2 cellular contexts compared by ENCODE assay signal in genomic region chr6:15451738-15452137, GRCh38.
TF ChIP-seq lines count a peak whose summit lies in the region.

No MANE protein-coding gene starts in this region.

TF ChIP-seq in GM23338, 12 proteins besides CTCF, POLR2A, EP300 and RAD21 (continued from another document):
- TF ChIP-seq, protein P1, sequence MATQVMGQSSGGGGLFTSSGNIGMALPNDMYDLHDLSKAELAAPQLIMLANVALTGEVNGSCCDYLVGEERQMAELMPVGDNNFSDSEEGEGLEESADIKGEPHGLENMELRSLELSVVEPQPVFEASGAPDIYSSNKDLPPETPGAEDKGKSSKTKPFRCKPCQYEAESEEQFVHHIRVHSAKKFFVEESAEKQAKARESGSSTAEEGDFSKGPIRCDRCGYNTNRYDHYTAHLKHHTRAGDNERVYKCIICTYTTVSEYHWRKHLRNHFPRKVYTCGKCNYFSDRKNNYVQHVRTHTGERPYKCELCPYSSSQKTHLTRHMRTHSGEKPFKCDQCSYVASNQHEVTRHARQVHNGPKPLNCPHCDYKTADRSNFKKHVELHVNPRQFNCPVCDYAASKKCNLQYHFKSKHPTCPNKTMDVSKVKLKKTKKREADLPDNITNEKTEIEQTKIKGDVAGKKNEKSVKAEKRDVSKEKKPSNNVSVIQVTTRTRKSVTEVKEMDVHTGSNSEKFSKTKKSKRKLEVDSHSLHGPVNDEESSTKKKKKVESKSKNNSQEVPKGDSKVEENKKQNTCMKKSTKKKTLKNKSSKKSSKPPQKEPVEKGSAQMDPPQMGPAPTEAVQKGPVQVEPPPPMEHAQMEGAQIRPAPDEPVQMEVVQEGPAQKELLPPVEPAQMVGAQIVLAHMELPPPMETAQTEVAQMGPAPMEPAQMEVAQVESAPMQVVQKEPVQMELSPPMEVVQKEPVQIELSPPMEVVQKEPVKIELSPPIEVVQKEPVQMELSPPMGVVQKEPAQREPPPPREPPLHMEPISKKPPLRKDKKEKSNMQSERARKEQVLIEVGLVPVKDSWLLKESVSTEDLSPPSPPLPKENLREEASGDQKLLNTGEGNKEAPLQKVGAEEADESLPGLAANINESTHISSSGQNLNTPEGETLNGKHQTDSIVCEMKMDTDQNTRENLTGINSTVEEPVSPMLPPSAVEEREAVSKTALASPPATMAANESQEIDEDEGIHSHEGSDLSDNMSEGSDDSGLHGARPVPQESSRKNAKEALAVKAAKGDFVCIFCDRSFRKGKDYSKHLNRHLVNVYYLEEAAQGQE (IDR thresholded peaks at IDR 0.05; ENCODE audit: unreplicated experiment): no peak
- no peak for TF ChIP-seq NANOG (IDR thresholded peaks at IDR 0.05; ENCODE audit: borderline replicate concordance)
- no peak for TF ChIP-seq POLR2AphosphoS5 (IDR thresholded peaks at IDR 0.05; ENCODE audit: low read depth)
- TF ChIP-seq, protein P2, sequence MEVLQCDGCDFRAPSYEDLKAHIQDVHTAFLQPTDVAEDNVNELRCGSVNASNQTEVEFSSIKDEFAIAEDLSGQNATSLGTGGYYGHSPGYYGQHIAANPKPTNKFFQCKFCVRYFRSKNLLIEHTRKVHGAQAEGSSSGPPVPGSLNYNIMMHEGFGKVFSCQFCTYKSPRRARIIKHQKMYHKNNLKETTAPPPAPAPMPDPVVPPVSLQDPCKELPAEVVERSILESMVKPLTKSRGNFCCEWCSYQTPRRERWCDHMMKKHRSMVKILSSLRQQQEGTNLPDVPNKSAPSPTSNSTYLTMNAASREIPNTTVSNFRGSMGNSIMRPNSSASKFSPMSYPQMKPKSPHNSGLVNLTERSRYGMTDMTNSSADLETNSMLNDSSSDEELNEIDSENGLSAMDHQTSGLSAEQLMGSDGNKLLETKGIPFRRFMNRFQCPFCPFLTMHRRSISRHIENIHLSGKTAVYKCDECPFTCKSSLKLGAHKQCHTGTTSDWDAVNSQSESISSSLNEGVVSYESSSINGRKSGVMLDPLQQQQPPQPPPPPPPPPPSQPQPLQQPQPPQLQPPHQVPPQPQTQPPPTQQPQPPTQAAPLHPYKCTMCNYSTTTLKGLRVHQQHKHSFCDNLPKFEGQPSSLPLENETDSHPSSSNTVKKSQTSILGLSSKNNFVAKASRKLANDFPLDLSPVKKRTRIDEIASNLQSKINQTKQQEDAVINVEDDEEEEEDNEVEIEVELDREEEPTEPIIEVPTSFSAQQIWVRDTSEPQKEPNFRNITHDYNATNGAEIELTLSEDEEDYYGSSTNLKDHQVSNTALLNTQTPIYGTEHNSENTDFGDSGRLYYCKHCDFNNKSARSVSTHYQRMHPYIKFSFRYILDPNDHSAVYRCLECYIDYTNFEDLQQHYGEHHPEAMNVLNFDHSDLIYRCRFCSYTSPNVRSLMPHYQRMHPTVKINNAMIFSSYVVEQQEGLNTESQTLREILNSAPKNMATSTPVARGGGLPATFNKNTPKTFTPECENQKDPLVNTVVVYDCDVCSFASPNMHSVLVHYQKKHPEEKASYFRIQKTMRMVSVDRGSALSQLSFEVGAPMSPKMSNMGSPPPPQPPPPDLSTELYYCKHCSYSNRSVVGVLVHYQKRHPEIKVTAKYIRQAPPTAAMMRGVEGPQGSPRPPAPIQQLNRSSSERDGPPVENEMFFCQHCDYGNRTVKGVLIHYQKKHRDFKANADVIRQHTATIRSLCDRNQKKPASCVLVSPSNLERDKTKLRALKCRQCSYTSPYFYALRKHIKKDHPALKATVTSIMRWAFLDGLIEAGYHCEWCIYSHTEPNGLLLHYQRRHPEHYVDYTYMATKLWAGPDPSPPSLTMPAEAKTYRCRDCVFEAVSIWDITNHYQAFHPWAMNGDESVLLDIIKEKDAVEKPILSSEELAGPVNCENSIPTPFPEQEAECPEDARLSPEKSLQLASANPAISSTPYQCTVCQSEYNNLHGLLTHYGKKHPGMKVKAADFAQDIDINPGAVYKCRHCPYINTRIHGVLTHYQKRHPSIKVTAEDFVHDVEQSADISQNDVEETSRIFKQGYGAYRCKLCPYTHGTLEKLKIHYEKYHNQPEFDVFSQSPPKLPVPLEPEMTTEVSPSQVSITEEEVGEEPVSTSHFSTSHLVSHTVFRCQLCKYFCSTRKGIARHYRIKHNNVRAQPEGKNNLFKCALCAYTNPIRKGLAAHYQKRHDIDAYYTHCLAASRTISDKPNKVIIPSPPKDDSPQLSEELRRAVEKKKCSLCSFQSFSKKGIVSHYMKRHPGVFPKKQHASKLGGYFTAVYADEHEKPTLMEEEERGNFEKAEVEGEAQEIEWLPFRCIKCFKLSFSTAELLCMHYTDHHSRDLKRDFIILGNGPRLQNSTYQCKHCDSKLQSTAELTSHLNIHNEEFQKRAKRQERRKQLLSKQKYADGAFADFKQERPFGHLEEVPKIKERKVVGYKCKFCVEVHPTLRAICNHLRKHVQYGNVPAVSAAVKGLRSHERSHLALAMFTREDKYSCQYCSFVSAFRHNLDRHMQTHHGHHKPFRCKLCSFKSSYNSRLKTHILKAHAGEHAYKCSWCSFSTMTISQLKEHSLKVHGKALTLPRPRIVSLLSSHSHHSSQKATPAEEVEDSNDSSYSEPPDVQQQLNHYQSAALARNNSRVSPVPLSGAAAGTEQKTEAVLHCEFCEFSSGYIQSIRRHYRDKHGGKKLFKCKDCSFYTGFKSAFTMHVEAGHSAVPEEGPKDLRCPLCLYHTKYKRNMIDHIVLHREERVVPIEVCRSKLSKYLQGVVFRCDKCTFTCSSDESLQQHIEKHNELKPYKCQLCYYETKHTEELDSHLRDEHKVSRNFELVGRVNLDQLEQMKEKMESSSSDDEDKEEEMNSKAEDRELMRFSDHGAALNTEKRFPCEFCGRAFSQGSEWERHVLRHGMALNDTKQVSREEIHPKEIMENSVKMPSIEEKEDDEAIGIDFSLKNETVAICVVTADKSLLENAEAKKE (CRISPR knock-in tag; IDR thresholded peaks at IDR 0.05): no peak
- TF ChIP-seq CREB1 (CRISPR knock-in tag; IDR thresholded peaks at IDR 0.05; ENCODE audit: low read depth): no peak
- no peak for TF ChIP-seq ZNF114 (CRISPR knock-in tag; IDR thresholded peaks at IDR 0.05)
- TF ChIP-seq EZH2phosphoT487 (IDR thresholded peaks at IDR 0.05; ENCODE audit: unreplicated experiment): no peak
- no peak for TF ChIP-seq EZH2 (IDR thresholded peaks at IDR 0.05; ENCODE audit: low read depth, unreplicated experiment)
- TF ChIP-seq STAT1 (IDR thresholded peaks at IDR 0.05; ENCODE audit: unreplicated experiment): no peak
- TF ChIP-seq, protein P3, sequence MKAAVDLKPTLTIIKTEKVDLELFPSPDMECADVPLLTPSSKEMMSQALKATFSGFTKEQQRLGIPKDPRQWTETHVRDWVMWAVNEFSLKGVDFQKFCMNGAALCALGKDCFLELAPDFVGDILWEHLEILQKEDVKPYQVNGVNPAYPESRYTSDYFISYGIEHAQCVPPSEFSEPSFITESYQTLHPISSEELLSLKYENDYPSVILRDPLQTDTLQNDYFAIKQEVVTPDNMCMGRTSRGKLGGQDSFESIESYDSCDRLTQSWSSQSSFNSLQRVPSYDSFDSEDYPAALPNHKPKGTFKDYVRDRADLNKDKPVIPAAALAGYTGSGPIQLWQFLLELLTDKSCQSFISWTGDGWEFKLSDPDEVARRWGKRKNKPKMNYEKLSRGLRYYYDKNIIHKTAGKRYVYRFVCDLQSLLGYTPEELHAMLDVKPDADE (IDR thresholded peaks at IDR 0.05): no peak
- TF ChIP-seq JUNB (IDR thresholded peaks at IDR 0.05; ENCODE audit: unreplicated experiment): no peak

TF ChIP-seq in HepG2, 621 proteins besides CTCF, POLR2A, EP300 and RAD21 (continued from another document):
- no peak for TF ChIP-seq TFE3 (CRISPR knock-in tag; IDR thresholded peaks at IDR 0.05)
- TF ChIP-seq FIP1L1 (IDR thresholded peaks at IDR 0.05; ENCODE audit: borderline replicate concordance, insufficient read depth, low read depth, low read length): no peak
- no peak for TF ChIP-seq ZNF205 (CRISPR knock-in tag; IDR thresholded peaks at IDR 0.05)
- TF ChIP-seq CENPT (CRISPR knock-in tag; IDR thresholded peaks at IDR 0.05; ENCODE audit: low read depth): no peak
- TF ChIP-seq ZNF720 (CRISPR knock-in tag; IDR thresholded peaks at IDR 0.05): no peak
- no peak for TF ChIP-seq ZNF276 (CRISPR knock-in tag; IDR thresholded peaks at IDR 0.05; ENCODE audit: low read depth)
- TF ChIP-seq HOXA5 (CRISPR knock-in tag; IDR thresholded peaks at IDR 0.05): no peak
- TF ChIP-seq EHMT2 (IDR thresholded peaks at IDR 0.05; ENCODE audit: borderline replicate concordance, low read depth, low read length): no peak
- TF ChIP-seq, protein P4, sequence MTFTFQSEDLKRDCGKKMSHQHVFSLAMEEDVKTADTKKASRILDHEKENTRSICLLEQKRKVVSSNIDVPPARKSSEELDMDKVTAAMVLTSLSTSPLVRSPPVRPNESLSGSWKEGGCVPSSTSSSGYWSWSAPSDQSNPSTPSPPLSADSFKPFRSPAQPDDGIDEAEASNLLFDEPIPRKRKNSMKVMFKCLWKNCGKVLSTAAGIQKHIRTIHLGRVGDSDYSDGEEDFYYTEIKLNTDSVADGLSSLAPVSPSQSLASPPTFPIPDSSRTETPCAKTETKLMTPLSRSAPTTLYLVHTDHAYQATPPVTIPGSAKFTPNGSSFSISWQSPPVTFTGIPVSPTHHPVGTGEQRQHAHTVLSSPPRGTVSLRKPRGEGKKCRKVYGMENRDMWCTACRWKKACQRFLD (CRISPR knock-in tag; IDR thresholded peaks at IDR 0.05; ENCODE audit: borderline replicate concordance): no peak
- TF ChIP-seq, protein P5, sequence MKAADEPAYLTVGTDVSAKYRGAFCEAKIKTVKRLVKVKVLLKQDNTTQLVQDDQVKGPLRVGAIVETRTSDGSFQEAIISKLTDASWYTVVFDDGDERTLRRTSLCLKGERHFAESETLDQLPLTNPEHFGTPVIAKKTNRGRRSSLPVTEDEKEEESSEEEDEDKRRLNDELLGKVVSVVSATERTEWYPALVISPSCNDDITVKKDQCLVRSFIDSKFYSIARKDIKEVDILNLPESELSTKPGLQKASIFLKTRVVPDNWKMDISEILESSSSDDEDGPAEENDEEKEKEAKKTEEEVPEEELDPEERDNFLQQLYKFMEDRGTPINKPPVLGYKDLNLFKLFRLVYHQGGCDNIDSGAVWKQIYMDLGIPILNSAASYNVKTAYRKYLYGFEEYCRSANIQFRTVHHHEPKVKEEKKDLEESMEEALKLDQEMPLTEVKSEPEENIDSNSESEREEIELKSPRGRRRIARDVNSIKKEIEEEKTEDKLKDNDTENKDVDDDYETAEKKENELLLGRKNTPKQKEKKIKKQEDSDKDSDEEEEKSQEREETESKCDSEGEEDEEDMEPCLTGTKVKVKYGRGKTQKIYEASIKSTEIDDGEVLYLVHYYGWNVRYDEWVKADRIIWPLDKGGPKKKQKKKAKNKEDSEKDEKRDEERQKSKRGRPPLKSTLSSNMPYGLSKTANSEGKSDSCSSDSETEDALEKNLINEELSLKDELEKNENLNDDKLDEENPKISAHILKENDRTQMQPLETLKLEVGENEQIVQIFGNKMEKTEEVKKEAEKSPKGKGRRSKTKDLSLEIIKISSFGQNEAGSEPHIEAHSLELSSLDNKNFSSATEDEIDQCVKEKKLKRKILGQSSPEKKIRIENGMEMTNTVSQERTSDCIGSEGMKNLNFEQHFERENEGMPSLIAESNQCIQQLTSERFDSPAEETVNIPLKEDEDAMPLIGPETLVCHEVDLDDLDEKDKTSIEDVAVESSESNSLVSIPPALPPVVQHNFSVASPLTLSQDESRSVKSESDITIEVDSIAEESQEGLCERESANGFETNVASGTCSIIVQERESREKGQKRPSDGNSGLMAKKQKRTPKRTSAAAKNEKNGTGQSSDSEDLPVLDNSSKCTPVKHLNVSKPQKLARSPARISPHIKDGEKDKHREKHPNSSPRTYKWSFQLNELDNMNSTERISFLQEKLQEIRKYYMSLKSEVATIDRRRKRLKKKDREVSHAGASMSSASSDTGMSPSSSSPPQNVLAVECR (CRISPR knock-in tag; IDR thresholded peaks at IDR 0.05; ENCODE audit: borderline replicate concordance): no peak
- TF ChIP-seq, protein P6, sequence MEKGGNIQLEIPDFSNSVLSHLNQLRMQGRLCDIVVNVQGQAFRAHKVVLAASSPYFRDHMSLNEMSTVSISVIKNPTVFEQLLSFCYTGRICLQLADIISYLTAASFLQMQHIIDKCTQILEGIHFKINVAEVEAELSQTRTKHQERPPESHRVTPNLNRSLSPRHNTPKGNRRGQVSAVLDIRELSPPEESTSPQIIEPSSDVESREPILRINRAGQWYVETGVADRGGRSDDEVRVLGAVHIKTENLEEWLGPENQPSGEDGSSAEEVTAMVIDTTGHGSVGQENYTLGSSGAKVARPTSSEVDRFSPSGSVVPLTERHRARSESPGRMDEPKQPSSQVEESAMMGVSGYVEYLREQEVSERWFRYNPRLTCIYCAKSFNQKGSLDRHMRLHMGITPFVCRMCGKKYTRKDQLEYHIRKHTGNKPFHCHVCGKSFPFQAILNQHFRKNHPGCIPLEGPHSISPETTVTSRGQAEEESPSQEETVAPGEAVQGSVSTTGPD (CRISPR knock-in tag; IDR thresholded peaks at IDR 0.05): no peak
- TF ChIP-seq KLF13 (CRISPR knock-in tag; IDR thresholded peaks at IDR 0.05): no peak
- no peak for TF ChIP-seq MTF1 (CRISPR knock-in tag; IDR thresholded peaks at IDR 0.05)
- no peak for TF ChIP-seq SIN3B (IDR thresholded peaks at IDR 0.05; ENCODE audit: low read length)
- no peak for TF ChIP-seq HNF4A (CRISPR knock-in tag; IDR thresholded peaks at IDR 0.05)
- no peak for TF ChIP-seq SYNCRIP (IDR thresholded peaks at IDR 0.05; ENCODE audit: insufficient read depth, low read depth, low read length)
